Comparison of ENCODE assay signal across 8 cellular contexts in genomic region chr3:33439421-33440327, GRCh38.
DNase-seq lines count a peak whose midpoint lies in the region; ATAC-seq and TF ChIP-seq lines count a peak whose summit lies in the region.

No MANE protein-coding gene starts in this region.

- H3K4me3 ChIP-seq in HUES6 (ENCODE audit: low read depth, low read length) (peak overlapping the region; percentile 84), choroid plexus epithelial cell (ENCODE audit: low read depth, low read length) (peak overlapping the region; percentile 87)

- DNase-seq in choroid plexus epithelial cell (ENCODE audit: low read depth) (peak; percentile 42), left kidney (ENCODE audit: low read depth, low spot score) (peak; percentile 76), inferior parietal cortex (ENCODE audit: extremely low spot score) (no peak)
- DNase-seq in stimulated activated CD4-positive, alpha-beta T cell treated with anti-CD3 and anti-CD28 coated beads, Interleukin-2, amount 100 ng/mL, for 24 hours = peak; percentile 51 to 54

- ATAC-seq in GM21381 (IDR thresholded peaks at IDR 0.05; ENCODE audit: unreplicated experiment) = peak; percentile 18
- ATAC-seq in activated CD4-positive, CD25-positive, alpha-beta regulatory T cell treated with anti-CD3 and anti-CD28 coated beads, Interleukin-2, amount 50 U/mL, for 24 hours = peak; percentile 1

- H3K9me3 ChIP-seq in ES-I3 (ENCODE audit: control insufficient read depth, insufficient read depth, low read length) = no peaks in the 10 kb centered on the region
- no peaks in the 10 kb centered on the region for H3K9me3 ChIP-seq in HUES6 (ENCODE audit: control insufficient read depth, insufficient read depth, low read depth, low read length)

- TF ChIP-seq CTCF in choroid plexus epithelial cell (conservative IDR thresholded peaks at IDR 0.05; ENCODE audit: low read depth, low read length) = peak; percentile 17

- H3K27me3 ChIP-seq in HUES6 (ENCODE audit: control insufficient read depth, insufficient read depth, low read length) = no peaks in the 10 kb centered on the region

- H3K36me3 ChIP-seq in ES-I3 (ENCODE audit: insufficient read depth, low read length) (no peaks in the 10 kb centered on the region), HUES6 (ENCODE audit: control insufficient read depth, insufficient read depth, low read length) (no peaks in the 10 kb centered on the region)

- H3K9ac ChIP-seq in ES-I3 (ENCODE audit: low read depth, low read length) (peak overlapping the region; percentile 88), HUES6 (ENCODE audit: low read length) (peak overlapping the region; percentile 96)

- peak overlapping the region; percentile 97 for H3K27ac ChIP-seq in HUES6 (ENCODE audit: low read depth, low read length)

- H3K4me1 ChIP-seq in ES-I3 (ENCODE audit: insufficient read depth, low read length) (peaks cover 10% of the 10 kb centered on the region), HUES6 (ENCODE audit: control insufficient read depth, insufficient read depth, low read length) (peaks cover 19% of the 10 kb centered on the region; the same call in 1 of the 2 replicates)
